16 cellular contexts compared by ENCODE assay signal in the genomic region with DNA sequence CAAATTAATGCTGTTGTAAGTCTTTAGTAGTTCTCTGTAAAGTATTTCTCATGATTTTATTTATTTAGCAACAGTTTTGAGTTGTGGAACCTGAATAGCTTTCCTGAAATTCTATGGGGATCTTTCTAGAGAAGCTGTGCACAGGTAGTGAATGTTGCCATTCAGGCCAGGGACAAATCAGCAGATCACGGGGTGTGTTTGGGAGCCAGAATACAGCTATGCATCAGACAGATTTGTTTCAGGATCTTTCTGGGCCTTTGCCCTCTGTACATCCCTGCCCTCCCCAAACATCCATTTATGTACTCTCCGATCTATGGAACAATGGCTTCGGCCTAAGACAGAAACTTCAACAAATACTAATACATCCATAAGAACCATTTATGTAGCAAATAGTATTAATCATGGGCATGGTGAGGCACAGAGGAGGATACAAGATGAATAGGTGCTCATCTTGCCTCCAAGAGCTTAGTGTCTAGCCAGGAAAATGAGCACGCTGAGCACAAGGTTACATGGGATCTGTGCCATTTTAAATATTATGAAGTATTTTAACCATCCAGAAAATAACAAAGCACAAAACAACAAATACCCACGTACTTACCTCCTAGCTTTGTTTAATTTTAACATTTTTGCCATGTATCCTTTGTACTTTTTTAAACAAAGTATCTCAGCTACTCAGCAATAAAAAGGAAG. TPM values are rescaled to one million over a fixed set of nuclear protein-coding genes. Genes with fewer than 3 reads are reported as not detected.
DNase-seq lines count a peak whose midpoint lies in the region; ATAC-seq and TF ChIP-seq lines count a peak whose summit lies in the region.
"Had no signal": no experiment of that assay in that cellular context is flagged by ENCODE, and none has a peak within 500 bp of the region (broad histone marks: within the 10 kb centered on the region; RNA-seq: fewer than 3 reads in every experiment).

No MANE protein-coding gene starts in this region.

- TF ChIP-seq CTCF in tibial nerve (IDR thresholded peaks at IDR 0.05): no peak

- H3K18ac ChIP-seq in mesenchymal stem cell (ENCODE audit: low read depth in 1 of 2, low read length in 2 of 2): no peak overlapping the region

- H3K4me2 ChIP-seq in Karpas-422 (ENCODE audit: low read depth, low read length, poor library complexity, severe bottlenecking) (no peak overlapping the region), mesenchymal stem cell (ENCODE audit: low read length, poor library complexity, severe bottlenecking) (no peak overlapping the region)
- H3K4me2 ChIP-seq: KMS-11 had no signal

- peak overlapping the region; percentile 63 for H2AK5ac ChIP-seq in mesenchymal stem cell (ENCODE audit: low read length, severe bottlenecking)

- peaks cover 5% of the 10 kb centered on the region; the same call in 1 of the 2 replicates for H3K36me3 ChIP-seq in Karpas-422 (ENCODE audit: insufficient read depth, low read length)
- H3K36me3 ChIP-seq in mesenchymal stem cell (ENCODE audit: control insufficient read depth in 1 of 2, insufficient read depth in 2 of 2, low read depth in 1 of 2, low read length in 2 of 2): peaks cover 0 to 17% of the 10 kb centered on the region in 2 experiments
- H3K36me3 ChIP-seq in tibial nerve: peaks cover 0 to 16% (median 0%) of the 10 kb centered on the region in 3 donors
- H3K36me3 ChIP-seq: SJSA1 had no signal

- H3K23ac ChIP-seq in mesenchymal stem cell (ENCODE audit: low read length in 2 of 2): no peak overlapping the region

- H3K27ac ChIP-seq in Karpas-422 (ENCODE audit: low read length) (peak overlapping the region; percentile 80), mesenchymal stem cell (ENCODE audit: low read length, poor library complexity, severe bottlenecking) (no peak overlapping the region), tibial nerve (peak overlapping the region; percentile 27 to 78 (median 42))
- H3K27ac ChIP-seq: KMS-11, SJSA1 had no signal

- ATAC-seq in HG02798 (IDR thresholded peaks at IDR 0.05; ENCODE audit: poor library complexity, unreplicated experiment) (no peak), GM18907 (IDR thresholded peaks at IDR 0.05; ENCODE audit: unreplicated experiment) (no peak)
- ATAC-seq: HepG2 had no signal

- H3K9me3 ChIP-seq in Karpas-422 (ENCODE audit: low read length) (no peaks in the 10 kb centered on the region), mesenchymal stem cell (ENCODE audit: control insufficient read depth, low read length) (no peaks in the 10 kb centered on the region), tibial nerve (no peaks in the 10 kb centered on the region)
- H3K9me3 ChIP-seq: SJSA1 had no signal

- H2BK5ac ChIP-seq in mesenchymal stem cell (ENCODE audit: low read depth, low read length, poor library complexity, severe bottlenecking): no peak overlapping the region

- no peak for TF ChIP-seq POLR2A in tibial nerve (IDR thresholded peaks at IDR 0.05)

- no peak overlapping the region for H2BK12ac ChIP-seq in mesenchymal stem cell (ENCODE audit: low read length in 2 of 2)

- H3K9ac ChIP-seq in Karpas-422 (ENCODE audit: low read length) (no peak overlapping the region), mesenchymal stem cell (ENCODE audit: low read length) (no peak overlapping the region)
- H3K9ac ChIP-seq: KMS-11 had no signal

- H4K91ac ChIP-seq in mesenchymal stem cell (ENCODE audit: low read length): no peak overlapping the region

- H4K8ac ChIP-seq in mesenchymal stem cell (ENCODE audit: low read length): no peak overlapping the region

- H2BK120ac ChIP-seq in mesenchymal stem cell (ENCODE audit: low read depth, low read length): no peak overlapping the region

- TF ChIP-seq EP300 in tibial nerve (IDR thresholded peaks at IDR 0.05): peak in 1 of 2 donors; percentile 25

- H3K9me2 ChIP-seq in Karpas-422 (replicated peaks; ENCODE audit: insufficient read depth, low read length): no peaks in the 10 kb centered on the region

- no peak overlapping the region for H2AFZ ChIP-seq in Karpas-422 (ENCODE audit: low read length)
- no peak overlapping the region for H2AFZ ChIP-seq in mesenchymal stem cell (ENCODE audit: low read depth, low read length)

- H3K4me3 ChIP-seq in Karpas-422 (ENCODE audit: low read length) (no peak overlapping the region), mesenchymal stem cell (ENCODE audit: insufficient read depth in 1 of 2, low read depth in 1 of 2, low read length in 2 of 2) (no peak overlapping the region), tibial nerve (no peak overlapping the region)
- H3K4me3 ChIP-seq: SJSA1 had no signal

- peaks cover 12% of the 10 kb centered on the region for H3K79me1 ChIP-seq in mesenchymal stem cell (replicated peaks; ENCODE audit: low read length, poor library complexity, severe bottlenecking)

- H3K4ac ChIP-seq in mesenchymal stem cell (ENCODE audit: low read depth in 1 of 2, low read length in 2 of 2): no peak overlapping the region

- DNase-seq in Karpas-422 (no peak), dermis blood vessel endothelial cell (peak; percentile 23), mesenchymal stem cell (no peak), tibial nerve (ENCODE audit: low spot score in 2 of 2) (no peak), hippocampal formation (lab: John Stamatoyannopoulos, UW) (no peak)
- DNase-seq: CD4-positive, CD25-positive, alpha-beta regulatory T cell; GOT3; NCI-H1092; NCI-H2081 treated with DMSO at 0.1 percent for 48 hours; NCI-H510A treated with DMSO at 0.1 percent for 48 hours; NCI-H82 had no signal

- H3K79me2 ChIP-seq in Karpas-422 (ENCODE audit: low read length): peaks cover 71% of the 10 kb centered on the region

- 74% methylated on average over 3 of the region's 5 CpGs for WGBS in mesenchymal stem cell
- 59 to 66% methylated on average over 5 of the region's 5 CpGs for WGBS in tibial nerve, 2 donors

- H3K4me1 ChIP-seq in Karpas-422 (ENCODE audit: low read length) (peaks cover 85% of the 10 kb centered on the region), mesenchymal stem cell (ENCODE audit: control insufficient read depth, insufficient read depth, low read depth, low read length) (peaks cover 7% of the 10 kb centered on the region), tibial nerve (peaks cover 0 to 70% (median 17%) of the 10 kb centered on the region in 4 donors)

- H4K20me1 ChIP-seq in Karpas-422 (ENCODE audit: insufficient read depth, low read depth, low read length): no peaks in the 10 kb centered on the region

- H2BK15ac ChIP-seq in mesenchymal stem cell (ENCODE audit: low read depth, poor library complexity, severe bottlenecking): no peak overlapping the region

- no peak overlapping the region for H3K14ac ChIP-seq in mesenchymal stem cell (ENCODE audit: low read length in 2 of 2)

- H3K27me3 ChIP-seq in Karpas-422 (ENCODE audit: low read length) (no peaks in the 10 kb centered on the region), mesenchymal stem cell (ENCODE audit: control insufficient read depth in 1 of 2, insufficient read depth in 1 of 2, low read length in 2 of 2) (no peaks in the 10 kb centered on the region), tibial nerve (no peaks in the 10 kb centered on the region)
- H3K27me3 ChIP-seq: SJSA1 had no signal

RNA-seq across cellular contexts. Expression of gene ARHGEF37, which starts 13.1 kb away (rescaled TPM):
- total RNA-seq in Karpas-422 (2014; rRNA removed; shearing (Covaris generic); ENCODE audit: low replicate concordance): 17.0 and 30.0 TPM in 2 replicates
- 13.6 and 16.0 TPM in 2 replicates for total RNA-seq in dermis blood vessel endothelial cell
- polyA plus RNA-seq in mesenchymal stem cell (2013, experiment 1 of 2): 0.48 TPM
- 0.42 TPM for polyA plus RNA-seq in mesenchymal stem cell (2013, experiment 2 of 2)
- total RNA-seq in tibial nerve: 10 to 100 TPM; 28.8 to 73.7 (median 62.7) TPM

RNA-seq across cellular contexts. Expression of gene CSNK1A1, which starts 43.1 kb away (rescaled TPM):
- total RNA-seq in Karpas-422 (2014; rRNA removed; shearing (Covaris generic); ENCODE audit: low replicate concordance): 193 and 274 TPM in 2 replicates
- total RNA-seq in dermis blood vessel endothelial cell: 415 and 530 TPM in 2 replicates
- polyA plus RNA-seq in mesenchymal stem cell (2013, experiment 1 of 2): 211 TPM
- 208 TPM for polyA plus RNA-seq in mesenchymal stem cell (2013, experiment 2 of 2)
- 100 to 1,000 TPM; 146 to 200 (median 166) TPM for total RNA-seq in tibial nerve
